Comparison of ENCODE assay signal across 8 cellular contexts in the genomic region with DNA sequence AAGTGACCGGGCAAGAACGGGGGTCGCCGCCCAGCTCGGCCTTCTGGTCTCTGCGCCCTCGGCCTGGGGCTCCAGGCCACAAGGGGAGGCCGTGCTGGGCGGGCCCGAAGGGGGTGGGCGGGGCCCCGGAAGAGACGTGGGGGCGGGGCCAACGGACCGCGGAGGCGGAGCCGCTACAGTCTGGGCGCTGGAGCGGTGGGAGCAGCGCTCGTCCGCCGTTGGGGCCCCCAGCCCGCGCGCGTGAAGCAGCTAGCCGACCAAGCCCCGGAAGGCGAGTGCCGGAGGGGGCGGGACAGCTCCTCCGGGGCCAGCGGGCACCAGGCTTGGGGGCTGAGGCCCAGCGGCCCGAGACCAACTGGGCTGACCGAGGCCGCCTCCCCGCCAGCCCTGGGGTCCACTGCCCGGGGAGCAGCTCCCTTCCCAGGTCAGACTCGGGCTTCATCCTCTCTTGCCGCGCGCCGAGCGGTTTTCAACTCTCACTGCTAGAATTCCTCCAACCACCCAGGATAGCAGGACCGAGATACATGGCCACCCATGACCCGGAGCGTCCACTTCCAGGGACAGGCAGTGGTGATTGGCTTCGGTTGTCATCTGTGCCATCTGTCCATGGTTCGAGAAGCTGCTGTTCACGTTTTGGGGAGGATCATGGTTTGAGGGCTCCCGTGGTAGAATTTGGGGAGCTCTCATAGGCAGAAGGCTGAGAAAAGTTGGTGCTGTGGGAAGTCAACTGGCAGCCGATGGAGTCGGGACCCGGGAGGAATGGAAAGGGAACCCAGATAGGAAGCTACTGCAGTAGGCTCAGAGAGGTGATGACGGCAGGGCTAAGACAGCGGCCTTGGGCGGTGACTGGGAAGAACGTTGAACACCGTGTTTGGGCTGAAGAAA. TPM values are rescaled to one million over a fixed set of nuclear protein-coding genes. Genes with fewer than 3 reads are reported as not detected.
DNase-seq lines count a peak whose midpoint lies in the region; ATAC-seq and TF ChIP-seq lines count a peak whose summit lies in the region.

No MANE protein-coding gene starts in this region.

- no peaks in the 10 kb centered on the region for H3K27me3 ChIP-seq in kidney epithelial cell (ENCODE audit: control insufficient read depth, insufficient read depth, low read length)

- TF ChIP-seq CTCF in kidney epithelial cell (IDR thresholded peaks at IDR 0.05; ENCODE audit: insufficient read depth, low read length, poor library complexity, severe bottlenecking) = no peak

- ATAC-seq in HG03039 (IDR thresholded peaks at IDR 0.05; ENCODE audit: unreplicated experiment) = peak; percentile 78

- DNase-seq in NCI-H2081 (lab: John Stamatoyannopoulos, UW) (peak; percentile 63 to 66), NCI-H2081 treated with DMSO at 0.1 percent for 48 hours (lab: John Stamatoyannopoulos, UW) (no peak), NCI-H345 treated with DMSO at 0.1 percent for 48 hours (lab: John Stamatoyannopoulos, UW; ENCODE audit: unreplicated experiment) (peak; percentile 60), cerebellum (ENCODE audit: low spot score) (peak; percentile 94), kidney epithelial cell (ENCODE audit: low read depth) (no peak)
- peak; percentile 64 to 82 for DNase-seq in activated CD4-positive, alpha-beta T cell treated with anti-CD3 and anti-CD28 coated beads for 24 hours (ENCODE audit: low read depth in 2 of 2)
- peak; percentile 89 for DNase-seq in stimulated activated CD4-positive, alpha-beta T cell treated with anti-CD3 and anti-CD28 coated beads, Interleukin-15, amount 100 ng/mL, for 24 hours

- H3K4me3 ChIP-seq in kidney epithelial cell (ENCODE audit: low read depth, low read length) = peak overlapping the region; percentile 57

- H3K36me3 ChIP-seq in kidney epithelial cell (ENCODE audit: control insufficient read depth, insufficient read depth, low read length) = no peaks in the 10 kb centered on the region

RNA-seq across cellular contexts. Expression of a gene that starts 44.6 kb away (rescaled TPM):
- total RNA-seq in cerebellum = 29.6 TPM
- total RNA-seq in kidney epithelial cell = 55.2 and 69.6 TPM in 2 replicates

RNA-seq across cellular contexts. Expression of a gene that starts 51.8 kb away (rescaled TPM):
- total RNA-seq in cerebellum (38.8 TPM), kidney epithelial cell (22.2 and 28.2 TPM in 2 replicates)

Comparison
In these comparisons a context has a peak if more than half of its experiments do, and no peak if none do; other contexts are left out.
1. DNase-seq: peak in NCI-H2081 (2 of 2), NCI-H345 treated with DMSO at 0.1 percent for 48 hours (single experiment), activated CD4-positive, alpha-beta T cell treated with anti-CD3 and anti-CD28 coated beads for 24 hours (2 of 2), cerebellum (single experiment) and stimulated activated CD4-positive, alpha-beta T cell treated with anti-CD3 and anti-CD28 coated beads, Interleukin-15, amount 100 ng/mL, for 24 hours (single experiment); none in NCI-H2081 treated with DMSO at 0.1 percent for 48 hours (single experiment) and kidney epithelial cell (single experiment).